In genomic region chr1:192877283-192877886, GRCh38 we compare ENCODE assay signal across 12 cellular contexts.
A peak's percentile ranks its signal among the peaks of the same experiment; 100 is the strongest.
DNase-seq lines count a peak whose midpoint lies in the region; ATAC-seq and TF ChIP-seq lines count a peak whose summit lies in the region.
"Had no signal": no experiment of that assay in that cellular context is flagged by ENCODE, and none has a peak within 500 bp of the region (broad histone marks: within the 10 kb centered on the region; RNA-seq: fewer than 3 reads in every experiment).

No MANE protein-coding gene starts in this region.

- H3K36me3 ChIP-seq in KMS-11 (ENCODE audit: insufficient read depth) = no peaks in the 10 kb centered on the region

- no peaks in the 10 kb centered on the region for H3K79me2 ChIP-seq in KMS-11 (ENCODE audit: insufficient read depth, low read depth)

- H3K27me3 ChIP-seq in KMS-11 (ENCODE audit: insufficient read depth, low read depth) = no peaks in the 10 kb centered on the region
- no peaks in the 10 kb centered on the region for H3K27me3 ChIP-seq in right cardiac atrium (ENCODE audit: control insufficient read depth, insufficient read depth)

- H3K4me1 ChIP-seq in KMS-11 (ENCODE audit: low read depth, poor library complexity, severe bottlenecking) (peaks cover 21% of the 10 kb centered on the region), right cardiac atrium (ENCODE audit: control insufficient read depth, insufficient read depth, low read length) (peaks cover 7% of the 10 kb centered on the region)

- no peak overlapping the region for H2AFZ ChIP-seq in KMS-11 (ENCODE audit: low read depth)

- H3K9ac ChIP-seq in KMS-11 = no peak overlapping the region

- peak; percentile 86 for ATAC-seq in GM19035 (IDR thresholded peaks at IDR 0.05; ENCODE audit: unreplicated experiment)
- ATAC-seq in right cardiac atrium = no peak

- intact Hi-C loops in right cardiac atrium (cut with DNase I) = no loop called here

- DNase-seq in cardiac fibroblast (ENCODE audit: low read depth in 2 of 2) = peak; percentile 32 to 50
- DNase-seq in skeletal muscle cell (ENCODE audit: low read depth) = peak; percentile 68
- no peak for DNase-seq in right cardiac atrium
- DNase-seq in GM03348 (ENCODE audit: low spot score) = no peak
- DNase-seq in epidermal melanocyte (ENCODE audit: insufficient read length, low spot score) = no peak
- DNase-seq: activated CD4-positive, alpha-beta T cell treated with anti-CD3 and anti-CD28 coated beads, Interleukin-2, amount 10 ng/mL, durations not matched to agents 24 days and 14 days; activated gamma-delta T cell; NCI-H1048; NCI-H510A had no signal

- no peaks in the 10 kb centered on the region for H3K9me3 ChIP-seq in right cardiac atrium (ENCODE audit: control insufficient read depth, low read length)

- H3K4me3 ChIP-seq in KMS-11 (IDR thresholded peaks at IDR 0.05; ENCODE audit: insufficient read depth, low read depth, low read length) = no peak overlapping the region
- no peak overlapping the region for H3K4me3 ChIP-seq in cardiac fibroblast (replicated peaks in 1 of 2; ENCODE audit: low read depth in 2 of 2, low read length in 2 of 2)
- no peak overlapping the region for H3K4me3 ChIP-seq in skeletal muscle cell (ENCODE audit: low read depth, low read length)
- H3K4me3 ChIP-seq in right cardiac atrium (ENCODE audit: low read length) = no peak overlapping the region
- H3K4me3 ChIP-seq: SK-N-MC had no signal

- H4K20me1 ChIP-seq in KMS-11 (ENCODE audit: insufficient read depth) = no peaks in the 10 kb centered on the region

- peak overlapping the region; percentile 27; the same call in 1 of the 2 replicates for H3K4me2 ChIP-seq in KMS-11

- H3K27ac ChIP-seq in KMS-11 (no peak overlapping the region), right cardiac atrium (ENCODE audit: low read length) (no peak overlapping the region)
- H3K27ac ChIP-seq: SK-N-MC had no signal

- 82% methylated on average over 2 of the region's 2 CpGs for WGBS in right cardiac atrium

- no peak for TF ChIP-seq CTCF in KMS-11 (conservative IDR thresholded peaks at IDR 0.05; ENCODE audit: low read depth, low read length)
- TF ChIP-seq CTCF in cardiac fibroblast (IDR thresholded peaks at IDR 0.05; ENCODE audit: low read depth, low read length) = no peak

Comparison
In these comparisons a context has a peak if more than half of its experiments do, and no peak if none do; other contexts are left out.
1. DNase-seq: peak in cardiac fibroblast (2 of 2) and skeletal muscle cell (single experiment); none in right cardiac atrium (0 of 3), GM03348 (single experiment) and epidermal melanocyte (single experiment).